ENCODE assay signal across 17 cellular contexts in genomic region chr6:142329486-142330113, GRCh38. TPM values are rescaled to one million over a fixed set of nuclear protein-coding genes. Genes with fewer than 3 reads are reported as not detected.
"Had no signal": no experiment of that assay in that cellular context is flagged by ENCODE, and none has a peak within 500 bp of the region (broad histone marks: within the 10 kb centered on the region; RNA-seq: fewer than 3 reads in every experiment).

No MANE protein-coding gene starts in this region.

- ATAC-seq: activated CD4-positive, CD25-positive, alpha-beta regulatory T cell treated with anti-CD3 and anti-CD28 coated beads, Interleukin-2, amount 50 U/mL, for 24 hours; naive thymus-derived CD4-positive, alpha-beta T cell had no signal

- H3K36me3 ChIP-seq: thyroid gland had no signal

- H3K27ac ChIP-seq: thyroid gland had no signal

- H3K27me3 ChIP-seq: thyroid gland had no signal

- H3K4me1 ChIP-seq: thyroid gland had no signal

- H3K4me3 ChIP-seq: thyroid gland had no signal

- DNase-seq: activated CD8-positive, alpha-beta memory T cell treated with anti-CD3 and anti-CD28 coated beads for 24 hours; activated CD8-positive, alpha-beta memory T cell treated with anti-CD3 and anti-CD28 coated beads, Interleukin-2, amount 50 U/mL, for 48 hours; activated effector memory CD4-positive, alpha-beta T cell treated with Interleukin-2 at 50 U/mL for 16 hours; activated naive CD4-positive, alpha-beta T cell treated with anti-CD3 and anti-CD28 coated beads, Interleukin-2, amount 50 U/mL, for 16 hours; activated T-cell treated with anti-CD3 and anti-CD28 coated beads, Interleukin-2, amount 50 U/mL, for 48 hours; aorta; effector CD4-positive, alpha-beta T cell; mesenchymal stem cell; naive thymus-derived CD4-positive, alpha-beta T cell; occipital lobe; stimulated activated CD4-positive, alpha-beta T cell treated with anti-CD3 and anti-CD28 coated beads, Interleukin-2, amount 100 ng/mL, for 24 hours; stimulated activated naive CD4-positive, alpha-beta T cell treated with Interleukin-2 at 50 U/mL for 16 hours; T1000; thyroid gland had no signal

- FAIRE-seq: urothelium cell line had no signal

- H3K9me3 ChIP-seq: thyroid gland had no signal

RNA-seq across cellular contexts. Expression of gene ADGRG6, which starts 27.8 kb away (rescaled TPM):
- total RNA-seq: T-helper 1 cell treated with Interleukin-12 subunit alpha and Interleukin-12 subunit beta and Interleukin-4 antibody, amounts not matched to agents 30 ng/mL and 1 ng/mL, for 36 hours had no signal
